In genomic region chrX:132634521-132634920, GRCh38 we compare ENCODE assay signal across 28 cellular contexts.
"Had no signal": no experiment of that assay in that cellular context is flagged by ENCODE, and none has a peak within 500 bp of the region (broad histone marks: within the 10 kb centered on the region; RNA-seq: fewer than 3 reads in every experiment).

No MANE protein-coding gene starts in this region.

- H3K9ac ChIP-seq: neural progenitor cell had no signal

- H3K4me3 ChIP-seq: left ventricle myocardium inferior, lung, neural progenitor cell, right atrium auricular region, right lobe of liver, smooth muscle cell, thoracic aorta, tibial artery, upper lobe of right lung had no signal

- H3K4me1 ChIP-seq: left ventricle myocardium inferior, neural progenitor cell, right atrium auricular region, right lobe of liver, tibial artery, upper lobe of right lung had no signal

- H3K27ac ChIP-seq: left ventricle myocardium inferior, neural progenitor cell, neutrophil, right atrium auricular region, right lobe of liver, thoracic aorta, tibial artery, upper lobe of right lung had no signal

- H2AFZ ChIP-seq: neural progenitor cell had no signal

- ATAC-seq: natural killer cell; right lobe of liver; stimulated activated memory B cell treated with anti-CD40 and anti-IgM and Interleukin-4, amounts not matched to agents 10 μg/mL and 1 μg/mL and 100 μg/mL, for 72 hours; stimulated activated naive CD8-positive, alpha-beta T cell treated with anti-CD3 and anti-CD28 coated beads, Interleukin-15, amount 100 ng/mL, for 72 hours; upper lobe of right lung had no signal

- H3K9me3 ChIP-seq: left ventricle myocardium inferior, neutrophil, right atrium auricular region, right lobe of liver, thoracic aorta, tibial artery, upper lobe of right lung had no signal

- H3K36me3 ChIP-seq: left ventricle myocardium inferior, neural progenitor cell, neutrophil, right atrium auricular region, right lobe of liver, thoracic aorta, tibial artery, upper lobe of right lung had no signal

- H3K4me2 ChIP-seq: neural progenitor cell, smooth muscle cell had no signal

- DNase-seq: hypothalamus; immature natural killer cell; kidney; left ventricle myocardium inferior; mesendoderm; naive B cell; natural killer cell; nephron progenitor cell; occipital lobe; right lobe of liver; stimulated activated CD4-positive, alpha-beta T cell treated with anti-CD3 and anti-CD28 coated beads, Interleukin-1b, Interleukin-23, amount 100 ng/mL, for 48 hours; stimulated activated CD4-positive, alpha-beta T cell treated with anti-CD3 and anti-CD28 coated beads, Interleukin-2, amount 100 ng/mL, for 48 hours; stimulated activated CD4-positive, alpha-beta T cell treated with anti-CD3 and anti-CD28 coated beads, Interleukin-4, amount 100 ng/mL, for 4 hours; stimulated activated CD8-positive, alpha-beta memory T cell treated with anti-CD3 and anti-CD28 coated beads, Interleukin-4, amount 100 ng/mL, for 48 hours; stimulated activated naive CD4-positive, alpha-beta T cell treated with Interleukin-2 at 50 U/mL for 16 hours; stimulated activated naive CD8-positive, alpha-beta T cell treated with anti-CD3 and anti-CD28 coated beads, Interleukin-15, amount 100 ng/mL, for 72 hours; tibial artery; trophoblast cell; upper lobe of right lung had no signal

- H3K27me3 ChIP-seq: neural progenitor cell, neutrophil, right atrium auricular region, right lobe of liver, tibial artery, upper lobe of right lung had no signal

- FAIRE-seq: islet of Langerhans, kidney, urothelium cell line had no signal
